16 cellular contexts compared by ENCODE assay signal in the genomic region with DNA sequence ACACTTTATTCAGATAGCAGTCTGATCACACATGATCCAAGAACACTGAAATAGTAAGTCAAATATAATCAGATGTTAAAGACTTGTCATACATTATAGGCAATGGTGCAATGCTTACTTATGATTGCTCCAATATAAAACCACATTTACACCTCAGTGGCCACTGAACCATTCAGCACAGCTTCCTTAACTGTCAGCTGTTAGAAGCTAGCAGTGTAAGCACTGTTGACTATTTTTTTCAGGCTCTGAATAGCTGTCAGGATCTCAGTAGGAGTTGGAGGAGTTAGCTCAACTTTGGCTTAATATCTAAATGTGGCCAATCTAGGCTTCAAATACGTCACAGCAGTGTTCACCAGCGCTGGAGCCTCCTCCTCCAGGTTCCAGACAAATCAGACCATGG. TPM values are rescaled to one million over a fixed set of nuclear protein-coding genes. Genes with fewer than 3 reads are reported as not detected.
DNase-seq lines count a peak whose midpoint lies in the region; ATAC-seq and TF ChIP-seq lines count a peak whose summit lies in the region.
"Had no signal": no experiment of that assay in that cellular context is flagged by ENCODE, and none has a peak within 500 bp of the region (broad histone marks: within the 10 kb centered on the region; RNA-seq: fewer than 3 reads in every experiment).

No MANE protein-coding gene starts in this region.

- peak overlapping the region; percentile 25 for H3K4me2 ChIP-seq in mesenchymal stem cell (ENCODE audit: low read length, poor library complexity, severe bottlenecking)

- no peak overlapping the region for H2BK15ac ChIP-seq in mesenchymal stem cell (ENCODE audit: low read depth, poor library complexity, severe bottlenecking)

- intact Hi-C loops in activated CD8-positive, alpha-beta T cell treated with anti-CD3 and anti-CD28 coated beads for 36 hours (cut with micrococcal nuclease), result no loop called here

- H3K9me3 ChIP-seq in mesenchymal stem cell (ENCODE audit: control insufficient read depth, low read length), result peaks cover 3% of the 10 kb centered on the region

- H4K91ac ChIP-seq in mesenchymal stem cell (ENCODE audit: low read length), result no peak overlapping the region

- H3K27ac Mint-ChIP-seq in activated CD8-positive, alpha-beta T cell treated with anti-CD3 and anti-CD28 coated beads for 36 hours, result no peak overlapping the region
- H3K27ac Mint-ChIP-seq: activated CD4-positive, alpha-beta T cell treated with anti-CD3 and anti-CD28 coated beads, Interleukin-2, amount 10 ng/mL, durations not matched to agents 7 days and 5 days; activated naive CD8-positive, alpha-beta T cell treated with anti-CD3 and anti-CD28 coated beads, Interleukin-2, amount 50 U/mL, for 24 hours; natural killer cell treated with Interleukin-12 subunit alpha and Interleukin-12 subunit beta and Interleukin-15 and Interleukin-18, amount 100 ng/mL, for 72 hours; T-helper 2 cell treated with Interferon-gamma antibody and Interleukin-4, amounts not matched to agents 5 μg/mL and 100 μg/mL, for 36 hours had no signal

- H3K4me3 ChIP-seq in AG09309 (ENCODE audit: control insufficient read depth, low read depth, low read length) (no peak overlapping the region), choroid plexus epithelial cell (ENCODE audit: low read depth, low read length) (no peak overlapping the region), mesenchymal stem cell (ENCODE audit: insufficient read depth in 1 of 2, low read depth in 1 of 2, low read length in 2 of 2) (no peak overlapping the region)
- H3K4me3 ChIP-seq: left lung had no signal

- 98% methylated on average over 2 of the region's 2 CpGs for WGBS in mesenchymal stem cell

- peaks cover 3% of the 10 kb centered on the region for H3K4me1 Mint-ChIP-seq in activated CD8-positive, alpha-beta T cell treated with anti-CD3 and anti-CD28 coated beads for 36 hours (ENCODE audit: low read depth)
- H3K4me1 Mint-ChIP-seq: activated CD4-positive, alpha-beta T cell treated with anti-CD3 and anti-CD28 coated beads, Interleukin-2, amount 10 ng/mL, durations not matched to agents 7 days and 5 days had no signal

- H3K27ac ChIP-seq in mesenchymal stem cell (ENCODE audit: low read length, poor library complexity, severe bottlenecking), result peak overlapping the region; percentile 58
- H3K27ac ChIP-seq: left lung had no signal

- H3K4me1 ChIP-seq in mesenchymal stem cell (ENCODE audit: control insufficient read depth, insufficient read depth, low read depth, low read length), result peaks cover 2% of the 10 kb centered on the region
- H3K4me1 ChIP-seq: left lung had no signal

- no peaks in the 10 kb centered on the region for H3K27me3 ChIP-seq in mesenchymal stem cell (ENCODE audit: control insufficient read depth in 1 of 2, insufficient read depth in 1 of 2, low read length in 2 of 2)
- H3K27me3 ChIP-seq: left lung had no signal

- no peak overlapping the region for H2AFZ ChIP-seq in mesenchymal stem cell (ENCODE audit: low read depth, low read length)

- H3K79me1 ChIP-seq in mesenchymal stem cell (replicated peaks; ENCODE audit: low read length, poor library complexity, severe bottlenecking), result peaks cover 5% of the 10 kb centered on the region

- peaks cover 14% of the 10 kb centered on the region for H3K36me3 Mint-ChIP-seq in activated CD8-positive, alpha-beta T cell treated with anti-CD3 and anti-CD28 coated beads for 36 hours (ENCODE audit: low read depth)

- H3K9ac ChIP-seq in mesenchymal stem cell (ENCODE audit: low read length), result peak overlapping the region; percentile 6

- no peak overlapping the region for H2BK5ac ChIP-seq in mesenchymal stem cell (ENCODE audit: low read depth, low read length, poor library complexity, severe bottlenecking)

- no peak overlapping the region for H3K14ac ChIP-seq in mesenchymal stem cell (ENCODE audit: low read length in 2 of 2)

- no peaks in the 10 kb centered on the region for H3K27me3 Mint-ChIP-seq in activated CD8-positive, alpha-beta T cell treated with anti-CD3 and anti-CD28 coated beads for 36 hours
- H3K27me3 Mint-ChIP-seq: activated CD4-positive, alpha-beta T cell treated with anti-CD3 and anti-CD28 coated beads, Interleukin-2, amount 10 ng/mL, durations not matched to agents 7 days and 5 days; activated naive CD8-positive, alpha-beta T cell treated with anti-CD3 and anti-CD28 coated beads, Interleukin-2, amount 50 U/mL, for 24 hours; natural killer cell treated with Interleukin-12 subunit alpha and Interleukin-12 subunit beta and Interleukin-15 and Interleukin-18, amount 100 ng/mL, for 72 hours had no signal

- CTCF ChIA-PET in activated CD8-positive, alpha-beta T cell treated with anti-CD3 and anti-CD28 coated beads for 36 hours (lab: Charles Lee), result no interaction called here

- no peak overlapping the region for H4K8ac ChIP-seq in mesenchymal stem cell (ENCODE audit: low read length)

- POLR2A ChIA-PET in activated CD8-positive, alpha-beta T cell treated with anti-CD3 and anti-CD28 coated beads for 36 hours (lab: Charles Lee), result no interaction called here

- peak overlapping the region; percentile 86 to 91 for H2BK12ac ChIP-seq in mesenchymal stem cell (ENCODE audit: low read length in 2 of 2)

- H3K9me3 Mint-ChIP-seq in activated CD8-positive, alpha-beta T cell treated with anti-CD3 and anti-CD28 coated beads for 36 hours, result peaks cover 7% of the 10 kb centered on the region

- H3K23ac ChIP-seq in mesenchymal stem cell (ENCODE audit: low read length in 2 of 2), result no peak overlapping the region

- no peak for TF ChIP-seq CTCF in AG09309 (IDR thresholded peaks at IDR 0.05; ENCODE audit: control insufficient read depth, insufficient read depth, low read depth, low read length, missing control alignments)
- no peak for TF ChIP-seq CTCF in choroid plexus epithelial cell (conservative IDR thresholded peaks at IDR 0.05; ENCODE audit: low read depth, low read length)
- no peak for TF ChIP-seq CTCF in activated CD8-positive, alpha-beta T cell treated with anti-CD3 and anti-CD28 coated beads for 36 hours (IDR thresholded peaks at IDR 0.05)

- ATAC-seq in activated CD8-positive, alpha-beta T cell treated with anti-CD3 and anti-CD28 coated beads for 36 hours, result no peak
- ATAC-seq in HG03571 (IDR thresholded peaks at IDR 0.05; ENCODE audit: unreplicated experiment) (no peak), HG03378 (IDR thresholded peaks at IDR 0.05; ENCODE audit: unreplicated experiment) (no peak)
- ATAC-seq: activated naive CD8-positive, alpha-beta T cell treated with anti-CD3 and anti-CD28 coated beads, Interleukin-2, amount 50 U/mL, for 24 hours; activated T-cell treated with anti-CD3 and anti-CD28 coated beads, Interleukin-2, amount 50 U/mL, for 4 hours; left lung; natural killer cell treated with Interleukin-12 subunit alpha and Interleukin-12 subunit beta and Interleukin-15 and Interleukin-18, amount 100 ng/mL, for 72 hours; right cardiac atrium had no signal

- peak overlapping the region; percentile 73 to 89 for H3K18ac ChIP-seq in mesenchymal stem cell (ENCODE audit: low read depth in 1 of 2, low read length in 2 of 2)

- H3K4me3 Mint-ChIP-seq in activated CD8-positive, alpha-beta T cell treated with anti-CD3 and anti-CD28 coated beads for 36 hours, result no peak overlapping the region
- H3K4me3 Mint-ChIP-seq: activated CD4-positive, alpha-beta T cell treated with anti-CD3 and anti-CD28 coated beads, Interleukin-2, amount 10 ng/mL, durations not matched to agents 7 days and 5 days; activated naive CD8-positive, alpha-beta T cell treated with anti-CD3 and anti-CD28 coated beads, Interleukin-2, amount 50 U/mL, for 24 hours; activated T-cell treated with anti-CD3 and anti-CD28 coated beads, Interleukin-2, amount 50 U/mL, for 4 hours; natural killer cell treated with Interleukin-12 subunit alpha and Interleukin-12 subunit beta and Interleukin-15 and Interleukin-18, amount 100 ng/mL, for 72 hours; T-helper 2 cell treated with Interferon-gamma antibody and Interleukin-4, amounts not matched to agents 5 μg/mL and 100 μg/mL, for 36 hours had no signal

- peaks cover 2 to 9% of the 10 kb centered on the region in 2 experiments for H3K36me3 ChIP-seq in mesenchymal stem cell (ENCODE audit: control insufficient read depth in 1 of 2, insufficient read depth in 2 of 2, low read depth in 1 of 2, low read length in 2 of 2)

- DNase-seq in AG09309 (ENCODE audit: low read depth), result peak; percentile 14
- DNase-seq in MV-4-11 (lab: John Stamatoyannopoulos, UW), result peak; percentile 14
- peak; percentile 73 for DNase-seq in choroid plexus epithelial cell (ENCODE audit: low read depth)
- DNase-seq in mesenchymal stem cell, result peak; percentile 23
- DNase-seq in activated CD8-positive, alpha-beta T cell treated with anti-CD3 and anti-CD28 coated beads for 36 hours, result no peak
- no peak for DNase-seq in stimulated activated CD4-positive, alpha-beta T cell treated with anti-CD3 and anti-CD28 coated beads, Interleukin-12 subunit alpha, Interleukin-12 subunit beta, amount 100 ng/mL, for 4 hours
- DNase-seq: activated CD4-positive, alpha-beta T cell treated with anti-CD3 and anti-CD28 coated beads, Interleukin-2, amount 10 ng/mL, durations not matched to agents 7 days and 5 days; activated naive CD8-positive, alpha-beta T cell treated with anti-CD3 and anti-CD28 coated beads, Interleukin-2, amount 50 U/mL, for 24 hours; activated T-cell treated with anti-CD3 and anti-CD28 coated beads, Interleukin-2, amount 50 U/mL, for 4 hours; left lung; right cardiac atrium; stimulated activated CD4-positive, alpha-beta T cell treated with anti-CD3 and anti-CD28 coated beads, Interleukin-4, amount 100 ng/mL, for 24 hours had no signal

- peak overlapping the region in 1 of 2 experiments; percentile 63 for H3K4ac ChIP-seq in mesenchymal stem cell (ENCODE audit: low read depth in 1 of 2, low read length in 2 of 2)

- H2BK120ac ChIP-seq in mesenchymal stem cell (ENCODE audit: low read depth, low read length), result peak overlapping the region; percentile 8

- H2AK5ac ChIP-seq in mesenchymal stem cell (ENCODE audit: low read length, severe bottlenecking), result peak overlapping the region; percentile 43

RNA-seq across cellular contexts. Expression of a gene that starts 36.6 kb away (rescaled TPM):
- polyA plus RNA-seq in mesenchymal stem cell (2013, experiment 1 of 2), result 7.1 TPM
- polyA plus RNA-seq in mesenchymal stem cell (2013, experiment 2 of 2), result 7.8 TPM
- 10 to 100 TPM; 19.4 to 20.4 TPM for total RNA-seq in activated CD8-positive, alpha-beta T cell treated with anti-CD3 and anti-CD28 coated beads for 36 hours

RNA-seq across cellular contexts. Expression of a gene that starts 36.9 kb away (rescaled TPM):
- polyA plus RNA-seq in mesenchymal stem cell (2013, experiment 1 of 2), result 7.1 TPM
- 7.3 TPM for polyA plus RNA-seq in mesenchymal stem cell (2013, experiment 2 of 2)
- total RNA-seq in activated CD8-positive, alpha-beta T cell treated with anti-CD3 and anti-CD28 coated beads for 36 hours, result 10 to 100 TPM; 22.3 to 23.2 TPM

Comparison
In these comparisons a context has a peak if more than half of its experiments do, and no peak if none do; other contexts are left out.
1. DNase-seq: peak in AG09309 (single experiment), MV-4-11 (single experiment), choroid plexus epithelial cell (single experiment) and mesenchymal stem cell (single experiment); none in activated CD8-positive, alpha-beta T cell treated with anti-CD3 and anti-CD28 coated beads for 36 hours (single experiment) and stimulated activated CD4-positive, alpha-beta T cell treated with anti-CD3 and anti-CD28 coated beads, Interleukin-12 subunit alpha, Interleukin-12 subunit beta, amount 100 ng/mL, for 4 hours (single experiment).